In the genomic region with DNA sequence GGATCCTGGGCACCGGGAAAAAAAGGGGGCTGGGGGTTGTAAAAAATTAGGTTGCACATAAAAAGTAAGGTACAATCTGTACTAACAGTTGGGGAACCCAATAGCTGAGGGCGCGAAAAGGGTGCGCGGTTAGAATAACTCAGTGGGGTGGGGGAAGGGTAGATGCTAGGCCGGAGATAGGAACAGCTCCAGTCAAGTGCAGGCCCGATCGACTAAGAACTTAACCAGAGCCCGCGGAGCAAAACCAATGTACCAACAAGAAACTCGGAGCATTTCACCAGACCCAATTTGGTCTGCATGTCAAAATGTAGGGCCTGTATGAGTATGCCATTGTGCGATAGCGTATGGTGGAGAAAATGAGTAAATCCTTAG, we compare ENCODE assay signal across 1 cellular context.
TF ChIP-seq lines count a peak whose summit lies in the region.

No MANE protein-coding gene starts in this region.

TF ChIP-seq in GM12878, 131 proteins besides CTCF, POLR2A, EP300 and RAD21:
- TF ChIP-seq WRNIP1 (IDR thresholded peaks at IDR 0.05; ENCODE audit: borderline replicate concordance, low read depth, low read length) = no peak
- TF ChIP-seq RFX5 (IDR thresholded peaks at IDR 0.05; ENCODE audit: low read depth, low read length) = no peak
- peak; percentile 45; the same call in 1 of the 2 replicates for TF ChIP-seq RUNX3 (IDR thresholded peaks at IDR 0.05; ENCODE audit: low read length)
- TF ChIP-seq ZNF592 (IDR thresholded peaks at IDR 0.05) = no peak
- no peak for TF ChIP-seq NFYA (IDR thresholded peaks at IDR 0.05; ENCODE audit: borderline replicate concordance, low read depth, low read length)
- TF ChIP-seq, protein P1, sequence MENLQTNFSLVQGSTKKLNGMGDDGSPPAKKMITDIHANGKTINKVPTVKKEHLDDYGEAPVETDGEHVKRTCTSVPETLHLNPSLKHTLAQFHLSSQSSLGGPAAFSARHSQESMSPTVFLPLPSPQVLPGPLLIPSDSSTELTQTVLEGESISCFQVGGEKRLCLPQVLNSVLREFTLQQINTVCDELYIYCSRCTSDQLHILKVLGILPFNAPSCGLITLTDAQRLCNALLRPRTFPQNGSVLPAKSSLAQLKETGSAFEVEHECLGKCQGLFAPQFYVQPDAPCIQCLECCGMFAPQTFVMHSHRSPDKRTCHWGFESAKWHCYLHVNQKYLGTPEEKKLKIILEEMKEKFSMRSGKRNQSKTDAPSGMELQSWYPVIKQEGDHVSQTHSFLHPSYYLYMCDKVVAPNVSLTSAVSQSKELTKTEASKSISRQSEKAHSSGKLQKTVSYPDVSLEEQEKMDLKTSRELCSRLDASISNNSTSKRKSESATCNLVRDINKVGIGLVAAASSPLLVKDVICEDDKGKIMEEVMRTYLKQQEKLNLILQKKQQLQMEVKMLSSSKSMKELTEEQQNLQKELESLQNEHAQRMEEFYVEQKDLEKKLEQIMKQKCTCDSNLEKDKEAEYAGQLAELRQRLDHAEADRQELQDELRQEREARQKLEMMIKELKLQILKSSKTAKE (IDR thresholded peaks at IDR 0.05; ENCODE audit: low read depth, poor library complexity, severe bottlenecking) = no peak
- TF ChIP-seq, protein P2, sequence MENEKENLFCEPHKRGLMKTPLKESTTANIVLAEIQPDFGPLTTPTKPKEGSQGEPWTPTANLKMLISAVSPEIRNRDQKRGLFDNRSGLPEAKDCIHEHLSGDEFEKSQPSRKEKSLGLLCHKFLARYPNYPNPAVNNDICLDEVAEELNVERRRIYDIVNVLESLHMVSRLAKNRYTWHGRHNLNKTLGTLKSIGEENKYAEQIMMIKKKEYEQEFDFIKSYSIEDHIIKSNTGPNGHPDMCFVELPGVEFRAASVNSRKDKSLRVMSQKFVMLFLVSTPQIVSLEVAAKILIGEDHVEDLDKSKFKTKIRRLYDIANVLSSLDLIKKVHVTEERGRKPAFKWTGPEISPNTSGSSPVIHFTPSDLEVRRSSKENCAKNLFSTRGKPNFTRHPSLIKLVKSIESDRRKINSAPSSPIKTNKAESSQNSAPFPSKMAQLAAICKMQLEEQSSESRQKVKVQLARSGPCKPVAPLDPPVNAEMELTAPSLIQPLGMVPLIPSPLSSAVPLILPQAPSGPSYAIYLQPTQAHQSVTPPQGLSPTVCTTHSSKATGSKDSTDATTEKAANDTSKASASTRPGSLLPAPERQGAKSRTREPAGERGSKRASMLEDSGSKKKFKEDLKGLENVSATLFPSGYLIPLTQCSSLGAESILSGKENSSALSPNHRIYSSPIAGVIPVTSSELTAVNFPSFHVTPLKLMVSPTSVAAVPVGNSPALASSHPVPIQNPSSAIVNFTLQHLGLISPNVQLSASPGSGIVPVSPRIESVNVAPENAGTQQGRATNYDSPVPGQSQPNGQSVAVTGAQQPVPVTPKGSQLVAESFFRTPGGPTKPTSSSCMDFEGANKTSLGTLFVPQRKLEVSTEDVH (IDR thresholded peaks at IDR 0.05; ENCODE audit: low read depth, partially characterized antibody) = no peak
